9 cellular contexts compared by ENCODE assay signal in genomic region chr3:9224490-9224889, GRCh38. TPM values are rescaled to one million over a fixed set of nuclear protein-coding genes. Genes with fewer than 3 reads are reported as not detected.
DNase-seq lines count a peak whose midpoint lies in the region; ATAC-seq, FAIRE-seq and TF ChIP-seq lines count a peak whose summit lies in the region.
"Had no signal": no experiment of that assay in that cellular context is flagged by ENCODE, and none has a peak within 500 bp of the region (broad histone marks: within the 10 kb centered on the region; RNA-seq: fewer than 3 reads in every experiment).

No MANE protein-coding gene starts in this region.

- FAIRE-seq in GM12891 (lab: Jason Lieb, UNC): peak; percentile 76
- FAIRE-seq in urothelium cell line (lab: Jason Lieb, UNC): no peak

- ATAC-seq in GM19397 (IDR thresholded peaks at IDR 0.05; ENCODE audit: unreplicated experiment): peak; percentile 74
- peak; percentile 94 for ATAC-seq in HG03103 (IDR thresholded peaks at IDR 0.05; ENCODE audit: low read depth, unreplicated experiment)

- no peak overlapping the region for H3K4me3 ChIP-seq in astrocyte of the cerebellum (ENCODE audit: low read depth, low read length)

- TF ChIP-seq POLR2A in GM12891 (IDR thresholded peaks at IDR 0.05; ENCODE audit: low read depth, low read length): no peak

- TF ChIP-seq CTCF in astrocyte of the cerebellum (IDR thresholded peaks at IDR 0.05; ENCODE audit: low read depth, low read length, missing control alignments): peak; percentile 12

- in situ Hi-C loops in astrocyte of the cerebellum (cut with HindIII; ENCODE audit: low sequenced_read_pairs): no loop called here

- DNase-seq in GM12891 (ENCODE audit: insufficient read length, low spot score) (peak; percentile 44), astrocyte of the cerebellum (ENCODE audit: low read depth) (no peak), urothelium cell line (ENCODE audit: low spot score) (no peak), DMS79 treated with DMSO at 0.1 percent for 48 hours (lab: John Stamatoyannopoulos, UW) (no peak), NCI-H128 (lab: John Stamatoyannopoulos, UW; ENCODE audit: unreplicated experiment) (no peak), NCI-H187 treated with DMSO at 0.1 percent for 48 hours (lab: John Stamatoyannopoulos, UW) (no peak)
- DNase-seq: activated CD4-positive, CD25-positive, alpha-beta regulatory T cell had no signal

TF ChIP-seq in GM12891, 5 proteins besides CTCF, POLR2A, EP300 and RAD21:
- no peak for TF ChIP-seq POLR2AphosphoS5 (IDR thresholded peaks at IDR 0.05; ENCODE audit: low read depth, low read length)
- TF ChIP-seq SPI1 (IDR thresholded peaks at IDR 0.05; ENCODE audit: low read depth, low read length): no peak; the same call in 1 of the 2 replicates
- no peak for TF ChIP-seq POU2F2 (IDR thresholded peaks at IDR 0.05; ENCODE audit: low read depth, low read length)
- TF ChIP-seq TAF1 (IDR thresholded peaks at IDR 0.05; ENCODE audit: low read depth, low read length): no peak
- no peak for TF ChIP-seq PAX5 (IDR thresholded peaks at IDR 0.05; ENCODE audit: insufficient read depth, low read length, severe bottlenecking)

RNA-seq across cellular contexts. Expression of gene SRGAP3, which starts 25.0 kb away (rescaled TPM):
- 7.5 TPM for polyA plus RNA-seq in GM12891 (2012; ENCODE audit: low read depth, missing spikeins)
